ENCODE assay signal across 9 cellular contexts in genomic region chr18:8661754-8662573, GRCh38. TPM values are rescaled to one million over a fixed set of nuclear protein-coding genes. Genes with fewer than 3 reads are reported as not detected.
DNase-seq lines count a peak whose midpoint lies in the region; ATAC-seq and TF ChIP-seq lines count a peak whose summit lies in the region.
"Had no signal": no experiment of that assay in that cellular context is flagged by ENCODE, and none has a peak within 500 bp of the region (broad histone marks: within the 10 kb centered on the region; RNA-seq: fewer than 3 reads in every experiment).

No MANE protein-coding gene starts in this region.

- no peaks in the 10 kb centered on the region for H3K79me1 ChIP-seq in mesendoderm (ENCODE audit: low read length)

- H3K9me3 ChIP-seq in DOHH2 (ENCODE audit: control insufficient read depth, insufficient read depth, low read length), result no peaks in the 10 kb centered on the region
- no peaks in the 10 kb centered on the region for H3K9me3 ChIP-seq in body of pancreas
- no peaks in the 10 kb centered on the region for H3K9me3 ChIP-seq in heart left ventricle
- H3K9me3 ChIP-seq: heart right ventricle had no signal

- ATAC-seq in body of pancreas (peak; percentile 56), heart left ventricle (no peak)
- no peak for ATAC-seq in activated CD8-positive, alpha-beta T cell treated with anti-CD3 and anti-CD28 coated beads, Interleukin-2, amount 10 ng/mL, durations not matched to agents 7 days and 5 days
- ATAC-seq: heart right ventricle had no signal

- H3K27me3 ChIP-seq in DOHH2 (ENCODE audit: control insufficient read depth, low read length), result no peaks in the 10 kb centered on the region
- H3K27me3 ChIP-seq in body of pancreas, result no peaks in the 10 kb centered on the region
- no peaks in the 10 kb centered on the region for H3K27me3 ChIP-seq in mesendoderm (ENCODE audit: insufficient read depth, low read length, poor library complexity)
- H3K27me3 ChIP-seq in heart left ventricle, result peaks cover 0 to 9% (median 3%) of the 10 kb centered on the region in 9 donors

- peaks cover 2% of the 10 kb centered on the region for H3K27me3 Mint-ChIP-seq in activated CD8-positive, alpha-beta T cell treated with anti-CD3 and anti-CD28 coated beads, Interleukin-2, amount 10 ng/mL, durations not matched to agents 7 days and 5 days (ENCODE audit: low read depth)

- H4K8ac ChIP-seq in mesendoderm (ENCODE audit: low read depth, low read length), result no peak overlapping the region

- no peaks in the 10 kb centered on the region for H3F3A ChIP-seq in DOHH2 (ENCODE audit: control insufficient read depth, insufficient read depth)

- no peaks in the 10 kb centered on the region for H3K79me2 ChIP-seq in DOHH2 (ENCODE audit: control insufficient read depth, low read length)
- no peaks in the 10 kb centered on the region for H3K79me2 ChIP-seq in mesendoderm (ENCODE audit: control insufficient read depth, insufficient read depth, low read length)

- DNase-seq in NCI-H2081 (lab: John Stamatoyannopoulos, UW) (peak; percentile 95 to 98), body of pancreas (peak in 3 of 4 donors; percentile 29 to 36 (median 32)), mesendoderm (peak; percentile 99), NOMO-1 treated with DMSO at 0.1 percent for 48 hours (lab: John Stamatoyannopoulos, UW; ENCODE audit: unreplicated experiment) (no peak), OCI-M1 (lab: John Stamatoyannopoulos, UW) (no peak), heart left ventricle (no peak)
- no peak for DNase-seq in activated CD8-positive, alpha-beta T cell treated with anti-CD3 and anti-CD28 coated beads, Interleukin-2, amount 10 ng/mL, durations not matched to agents 7 days and 5 days
- DNase-seq: heart right ventricle had no signal

- no peak overlapping the region for H3K4ac ChIP-seq in mesendoderm (ENCODE audit: low read depth, low read length)

- no peak overlapping the region for H3K9ac ChIP-seq in mesendoderm (ENCODE audit: low read length)

- peak overlapping the region; percentile 24 for H3K18ac ChIP-seq in mesendoderm (ENCODE audit: low read length)

- TF ChIP-seq CTCF in DOHH2 (IDR thresholded peaks at IDR 0.05; ENCODE audit: low read depth, low read length, poor library complexity, severe bottlenecking) (no peak), body of pancreas (IDR thresholded peaks at IDR 0.05) (no peak), heart left ventricle (IDR thresholded peaks at IDR 0.05) (no peak)

- no peak overlapping the region for H3K27ac Mint-ChIP-seq in activated CD8-positive, alpha-beta T cell treated with anti-CD3 and anti-CD28 coated beads, Interleukin-2, amount 10 ng/mL, durations not matched to agents 7 days and 5 days

- H2BK120ac ChIP-seq in mesendoderm (ENCODE audit: low read depth, low read length), result no peak overlapping the region

- no peak overlapping the region for H4K5ac ChIP-seq in mesendoderm (ENCODE audit: low read length)

- no peaks in the 10 kb centered on the region for H3K9me2 ChIP-seq in DOHH2 (replicated peaks; ENCODE audit: control insufficient read depth, low read length)

- H3K36me3 ChIP-seq in DOHH2 (ENCODE audit: control insufficient read depth, low read length) (no peaks in the 10 kb centered on the region), body of pancreas (replicated peaks in 1 of 2; ENCODE audit: insufficient read depth in 1 of 2, low read depth in 2 of 2) (no peaks in the 10 kb centered on the region), mesendoderm (ENCODE audit: control insufficient read depth, insufficient read depth, low read length) (no peaks in the 10 kb centered on the region), heart left ventricle (no peaks in the 10 kb centered on the region)
- H3K36me3 ChIP-seq: heart right ventricle had no signal

- no peaks in the 10 kb centered on the region for H3K9me3 Mint-ChIP-seq in activated CD8-positive, alpha-beta T cell treated with anti-CD3 and anti-CD28 coated beads, Interleukin-2, amount 10 ng/mL, durations not matched to agents 7 days and 5 days (ENCODE audit: insufficient read depth)

- TF ChIP-seq POLR2A in body of pancreas (IDR thresholded peaks at IDR 0.05), result no peak
- no peak for TF ChIP-seq POLR2A in heart left ventricle (IDR thresholded peaks at IDR 0.05)

- H3K4me2 ChIP-seq in DOHH2 (ENCODE audit: low read length) (peak overlapping the region; percentile 27), mesendoderm (ENCODE audit: low read length) (peak overlapping the region; percentile 40)

- no peaks in the 10 kb centered on the region for H3K4me1 Mint-ChIP-seq in activated CD8-positive, alpha-beta T cell treated with anti-CD3 and anti-CD28 coated beads, Interleukin-2, amount 10 ng/mL, durations not matched to agents 7 days and 5 days (ENCODE audit: low read depth)

- H4K20me1 ChIP-seq in DOHH2 (ENCODE audit: control insufficient read depth, insufficient read depth, low read depth, low read length), result no peaks in the 10 kb centered on the region

- no peak overlapping the region for H2AK5ac ChIP-seq in mesendoderm (ENCODE audit: low read length)

- WGBS in body of pancreas, 2 donors, result 43 to 44% methylated on average over 18 of the region's 18 CpGs
- no CpG with 5 or more reads among the region's 18 CpGs for WGBS in mesendoderm (ENCODE audit: extremely low coverage, insufficient coverage, low lambda C conversion rate)
- WGBS in heart left ventricle, 4 donors, result 50 to 60% (median 55%) methylated on average over 18 of the region's 18 CpGs

- H3K23ac ChIP-seq in mesendoderm (ENCODE audit: low read length), result no peak overlapping the region

- H3K4me1 ChIP-seq in DOHH2 (ENCODE audit: control insufficient read depth, low read length), result peaks cover 9% of the 10 kb centered on the region
- peaks cover 5% of the 10 kb centered on the region for H3K4me1 ChIP-seq in body of pancreas
- peaks cover 8% of the 10 kb centered on the region for H3K4me1 ChIP-seq in mesendoderm (ENCODE audit: control insufficient read depth, low read depth, low read length)
- peaks cover 0 to 7% (median 0%) of the 10 kb centered on the region in 12 donors for H3K4me1 ChIP-seq in heart left ventricle

- POLR2A ChIA-PET in activated CD8-positive, alpha-beta T cell treated with anti-CD3 and anti-CD28 coated beads, Interleukin-2, amount 10 ng/mL, durations not matched to agents 7 days and 5 days (lab: Charles Lee), result no interaction called here

- no peak overlapping the region for H3K4me3 Mint-ChIP-seq in activated CD8-positive, alpha-beta T cell treated with anti-CD3 and anti-CD28 coated beads, Interleukin-2, amount 10 ng/mL, durations not matched to agents 7 days and 5 days

- CTCF ChIA-PET in activated CD8-positive, alpha-beta T cell treated with anti-CD3 and anti-CD28 coated beads, Interleukin-2, amount 10 ng/mL, durations not matched to agents 7 days and 5 days (lab: Charles Lee), result interaction anchor here (2.1 kb wide), 1 partner anchor 320 kb away, joined by 5 read pairs; no protein-coding TSS in a partner anchor

- H3K4me3 ChIP-seq in DOHH2 (ENCODE audit: low read length) (no peak overlapping the region), body of pancreas (no peak overlapping the region), mesendoderm (ENCODE audit: low read length) (no peak overlapping the region), heart left ventricle (no peak overlapping the region)
- H3K4me3 ChIP-seq: heart right ventricle had no signal

- intact Hi-C loops in body of pancreas (cut with DNase I) (no loop called here), heart left ventricle (cut with DNase I) (no loop called here)

- no peaks in the 10 kb centered on the region for H3K36me3 Mint-ChIP-seq in activated CD8-positive, alpha-beta T cell treated with anti-CD3 and anti-CD28 coated beads, Interleukin-2, amount 10 ng/mL, durations not matched to agents 7 days and 5 days (ENCODE audit: low read depth)

- no peak overlapping the region for H2BK15ac ChIP-seq in mesendoderm (replicated peaks; ENCODE audit: low read depth)

- H2BK5ac ChIP-seq in mesendoderm (ENCODE audit: low read length), result no peak overlapping the region

- peak overlapping the region; percentile 19 for H3K56ac ChIP-seq in mesendoderm (ENCODE audit: low read length)

- H3K27ac ChIP-seq in DOHH2 (ENCODE audit: low read depth, low read length), result no peak overlapping the region
- H3K27ac ChIP-seq in body of pancreas, result no peak overlapping the region
- peak overlapping the region; percentile 54 for H3K27ac ChIP-seq in mesendoderm (ENCODE audit: low read depth, low read length)
- H3K27ac ChIP-seq in heart left ventricle, result no peak overlapping the region
- H3K27ac ChIP-seq: heart right ventricle had no signal

RNA-seq across cellular contexts. Expression of gene MTCL1, which starts 43.4 kb away (rescaled TPM):
- total RNA-seq in body of pancreas (10 to 100 TPM; 15.3 to 27.7 TPM), heart left ventricle (10 to 100 TPM in 4 of 9 donors, 1 to 10 TPM in 5; 4.7 to 17.7 (median 9.7) TPM)
- 34.1 TPM for polyA plus RNA-seq in mesendoderm (2013, experiment 1 of 2)
- polyA plus RNA-seq in mesendoderm (2013, experiment 2 of 2), result 35.6 TPM
- polyA plus RNA-seq in heart left ventricle, result 1 to 10 TPM; 5.3 to 9.5 TPM
- total RNA-seq in activated CD8-positive, alpha-beta T cell treated with anti-CD3 and anti-CD28 coated beads, Interleukin-2, amount 10 ng/mL, durations not matched to agents 7 days and 5 days, result 1 to 10 TPM; 1.6 to 1.7 TPM

RNA-seq across cellular contexts. Expression of gene RAB12, which starts 52.7 kb away (rescaled TPM):
- total RNA-seq in body of pancreas (10 to 100 TPM; 18.9 to 26.7 TPM), heart left ventricle (100 to 1,000 TPM in 5 of 9 donors, 10 to 100 TPM in 4; 66.5 to 123 (median 100) TPM)
- polyA plus RNA-seq in mesendoderm (2013, experiment 1 of 2), result 25.0 TPM
- polyA plus RNA-seq in mesendoderm (2013, experiment 2 of 2), result 24.3 TPM
- 10 to 100 TPM; 51.5 to 62.9 TPM for polyA plus RNA-seq in heart left ventricle
- 10 to 100 TPM; 14.5 to 15.2 TPM for total RNA-seq in activated CD8-positive, alpha-beta T cell treated with anti-CD3 and anti-CD28 coated beads, Interleukin-2, amount 10 ng/mL, durations not matched to agents 7 days and 5 days

Comparison
In these comparisons a context has a peak if more than half of its experiments do, and no peak if none do; other contexts are left out.
1. DNase-seq: peak in NCI-H2081 (2 of 2), body of pancreas (3 of 4) and mesendoderm (single experiment); none in NOMO-1 treated with DMSO at 0.1 percent for 48 hours (single experiment), OCI-M1 (single experiment), heart left ventricle (0 of 5) and activated CD8-positive, alpha-beta T cell treated with anti-CD3 and anti-CD28 coated beads, Interleukin-2, amount 10 ng/mL, durations not matched to agents 7 days and 5 days (single experiment).